In genomic region chr2:217884985-217885384, GRCh38 we compare ENCODE assay signal across 26 cellular contexts.
"Had no signal": no experiment of that assay in that cellular context is flagged by ENCODE, and none has a peak within 500 bp of the region (broad histone marks: within the 10 kb centered on the region; RNA-seq: fewer than 3 reads in every experiment).

No MANE protein-coding gene starts in this region.

- H3K4me3 ChIP-seq: transverse colon had no signal

- FAIRE-seq: astrocyte, kidney had no signal

- H3K27me3 ChIP-seq: brain microvascular endothelial cell, transverse colon had no signal

- H3K27ac ChIP-seq: brain microvascular endothelial cell had no signal

- DNase-seq: activated CD4-positive, alpha-beta memory T cell treated with anti-CD3 and anti-CD28 coated beads for 36 hours; activated CD4-positive, alpha-beta T cell treated with anti-CD3 and anti-CD28 coated beads, Interleukin-2, amount 10 ng/mL, durations not matched to agents 24 days and 14 days; activated CD4-positive, CD25-positive, alpha-beta regulatory T cell treated with anti-CD3 and anti-CD28 coated beads, Interleukin-2, amount 50 U/mL, for 72 hours; activated CD8-positive, alpha-beta memory T cell treated with anti-CD3 and anti-CD28 coated beads, Interleukin-2, amount 50 U/mL, for 4 hours; activated gamma-delta T cell; activated naive CD4-positive, alpha-beta T cell treated with anti-CD3 and anti-CD28 coated beads, Interleukin-2, amount 10 ng/mL, durations not matched to agents 7 days and 5 days; activated naive CD8-positive, alpha-beta T cell treated with anti-CD3 and anti-CD28 coated beads, Interleukin-2, amount 10 ng/mL, durations not matched to agents 7 days and 5 days; activated T-cell treated with anti-CD3 and anti-CD28 coated beads, Interleukin-2, amount 50 U/mL, for 1 hour; brain microvascular endothelial cell; caudate nucleus; endodermal cell; foreskin melanocyte; glutamatergic neuron; immature natural killer cell; kidney; left colon; natural killer cell; right cardiac atrium; stimulated activated CD4-positive, alpha-beta T cell treated with anti-CD3 and anti-CD28 coated beads, Interleukin-12 subunit alpha, Interleukin-12 subunit beta, amount 100 ng/mL, for 4 hours; stimulated activated CD4-positive, alpha-beta T cell treated with anti-CD3 and anti-CD28 coated beads, Interleukin-4, amount 100 ng/mL, for 1 hour; T-helper 2 cell; transverse colon had no signal

- H3K9me3 ChIP-seq: transverse colon had no signal

- ATAC-seq: esophagus mucosa; left colon; natural killer cell; right cardiac atrium; SK-N-SH treated with all-trans-retinoic acid at 6 μM for 48 hours; stimulated activated effector memory CD8-positive, alpha-beta T cell treated with anti-CD3 and anti-CD28 coated beads, Interleukin-12 subunit alpha, Interleukin-12 subunit beta, amount 100 ng/mL, for 72 hours had no signal
